Comparison of ENCODE assay signal across 8 cellular contexts in genomic region chr2:27489498-27490397, GRCh38. TPM values are rescaled to one million over a fixed set of nuclear protein-coding genes. Genes with fewer than 3 reads are reported as not detected.
DNase-seq lines count a peak whose midpoint lies in the region; ATAC-seq, FAIRE-seq and TF ChIP-seq lines count a peak whose summit lies in the region.

TSS of gene IFT172 (minus strand) at chr2:27489743. CDS start at chr2:27489653, 90 bp downstream.

- peak within 1 kb of the TSS; percentile 100 for H2AFZ ChIP-seq in H1 (ENCODE audit: low read length)

- H2BK15ac ChIP-seq in H1 (ENCODE audit: low read length): no peak within 1 kb of the TSS

- no peak within 1 kb of the TSS for H3K14ac ChIP-seq in H1 (ENCODE audit: insufficient read length)

- H2BK20ac ChIP-seq in H1 (ENCODE audit: low read length): no peak within 1 kb of the TSS

- no peak within 1 kb of the TSS for H3K18ac ChIP-seq in H1 (ENCODE audit: extremely low read depth, low read length)

- ATAC-seq in GM21367 (IDR thresholded peaks at IDR 0.05; ENCODE audit: unreplicated experiment): peak; percentile 78

- H2BK120ac ChIP-seq in H1 (replicated peaks; ENCODE audit: low read depth, low read length): no peak within 1 kb of the TSS

- no peaks in the 10 kb centered on the region for H4K20me1 ChIP-seq in H1 (replicated peaks in 1 of 2; ENCODE audit: control insufficient read depth in 1 of 2, insufficient read depth in 2 of 2, low read length in 2 of 2)

- peak within 1 kb of the TSS; percentile 29; the same call in 1 of the 2 replicates for H2BK12ac ChIP-seq in H1 (ENCODE audit: low read depth, low read length)

- H3K79me1 ChIP-seq in H1 (ENCODE audit: low read depth, low read length): no peaks in the 10 kb centered on the region; the same call in 1 of the 2 replicates

- WGBS in H1 (ENCODE audit: extremely low coverage in 1 of 2, insufficient coverage in 1 of 2, insufficient read length in 1 of 2, insufficient replicate concordance in 2 of 2, low coverage in 1 of 2, low lambda C conversion rate in 2 of 2, missing lambda C conversion rate in 1 of 2), 2 experiments: 12% methylated on average over 43 of the region's 43 CpGs; no CpG with 5 or more reads in 1 of the 2 experiments

- CTCF ChIA-PET in H1 (lab: Charles Lee; ENCODE audit: partially characterized antibody): interaction anchor here (0.6 to 1.4 kb wide), 3 partner anchors 36 to 1130 kb away, joined by 3 to 4 read pairs (median 3); no protein-coding TSS in a partner anchor

- H4K8ac ChIP-seq in H1 (ENCODE audit: extremely low read depth, insufficient read depth, low read length): no peak within 1 kb of the TSS

- peak within 1 kb of the TSS; percentile 95 to 96 for H3K4me2 ChIP-seq in H1 (ENCODE audit: insufficient read depth in 1 of 2, low read depth in 2 of 2, low read length in 2 of 2)

- H3K23ac ChIP-seq in H1 (ENCODE audit: insufficient read length): no peak within 1 kb of the TSS

- H3K23me2 ChIP-seq in H1 (ENCODE audit: low read depth, low read length): peaks cover 14% of the 10 kb centered on the region

- no peak within 1 kb of the TSS for H3K56ac ChIP-seq in H1 (replicated peaks; ENCODE audit: insufficient read length, low read depth, low read length)

- TF ChIP-seq CTCF in H1 (IDR thresholded peaks at IDR 0.05; ENCODE audit: control extremely low read depth in 1 of 3, insufficient read depth in 1 of 3, low read depth in 1 of 3, low read length in 3 of 3): no peak

- no peak for TF ChIP-seq EP300 in H1 (IDR thresholded peaks at IDR 0.05; ENCODE audit: borderline replicate concordance in 1 of 2, low read depth in 2 of 2, low read length in 2 of 2)

- no peak within 1 kb of the TSS for H4K91ac ChIP-seq in H1 (replicated peaks; ENCODE audit: insufficient read length, low read length)

- H3K27ac ChIP-seq in H1 (ENCODE audit: low read depth, low read length): peak within 1 kb of the TSS; percentile 6; the same call in 1 of the 2 replicates

- POLR2A ChIA-PET in H1 (lab: Charles Lee; ENCODE audit: partially characterized antibody): interaction anchor here (1.0 kb wide), 2 partner anchors 133 to 138 kb away, joined by 3 read pairs; partner anchors contain the start of gene GTF3C2

- no peak within 1 kb of the TSS for H4K5ac ChIP-seq in H1 (ENCODE audit: insufficient read length, low read depth, low read length)

- H3K9me3 ChIP-seq in H1 (ENCODE audit: insufficient read depth in 2 of 2, low read depth in 1 of 2, low read length in 1 of 2): no peaks in the 10 kb centered on the region; a peak in 1 of 4 replicates

- TF ChIP-seq POLR2A in H1 (IDR thresholded peaks at IDR 0.05; ENCODE audit: control extremely low read depth in 1 of 2, low read depth in 2 of 2, low read length in 2 of 2): peak; percentile 59 to 85

- peaks cover 0 to 9% (median 4%) of the 10 kb centered on the region in 4 experiments; a peak in 5 of 7 replicates for H3K27me3 ChIP-seq in H1 (replicated peaks in 1 of 4; ENCODE audit: control insufficient read depth in 3 of 4, extremely low read depth in 1 of 4, insufficient read depth in 3 of 4, low read length in 3 of 4)

- H3K4me3 ChIP-seq in H1 (ENCODE audit: extremely low read depth in 1 of 4, insufficient read depth in 2 of 4, low read depth in 3 of 4, low read length in 4 of 4): peak within 1 kb of the TSS; percentile 70 to 87 (median 80)

- peaks cover 3 to 12% (median 4%) of the 10 kb centered on the region in 4 experiments for H3K4me1 ChIP-seq in H1 (replicated peaks in 1 of 4; ENCODE audit: control insufficient read depth in 3 of 4, insufficient read depth in 4 of 4, low read length in 3 of 4)

- H3K79me2 ChIP-seq in H1 (ENCODE audit: control insufficient read depth in 1 of 2, insufficient read depth in 2 of 2, low read length in 2 of 2): no peaks in the 10 kb centered on the region

- H2AK5ac ChIP-seq in H1 (ENCODE audit: low read depth, low read length): peak within 1 kb of the TSS; percentile 1; the same call in 1 of the 2 replicates

- TF ChIP-seq RAD21 in H1 (IDR thresholded peaks at IDR 0.05 in 1 of 2, conservative IDR thresholded peaks at IDR 0.05 in 1 of 2; ENCODE audit: low read depth in 2 of 2, low read length in 2 of 2): no peak

- no peak within 1 kb of the TSS for H2BK5ac ChIP-seq in H1 (ENCODE audit: low read depth, low read length)

- H3K36me3 ChIP-seq in H1 (ENCODE audit: control insufficient read depth in 2 of 4, insufficient read depth in 4 of 4, low read length in 3 of 4): no peaks in the 10 kb centered on the region

- peak; percentile 97 for DNase-seq in COLO829 (ENCODE audit: low spot score)
- peak; percentile 97 for DNase-seq in HT1080 (ENCODE audit: low read depth)
- peak; percentile 99 for DNase-seq in NOMO-1 treated with DMSO at 0.1 percent for 48 hours (lab: John Stamatoyannopoulos, UW; ENCODE audit: unreplicated experiment)
- peak; percentile 82 to 97 (median 92) for DNase-seq in activated CD8-positive, alpha-beta memory T cell treated with anti-CD3 and anti-CD28 coated beads for 48 hours (ENCODE audit: low read depth in 2 of 3, low spot score in 2 of 3)
- DNase-seq in H1 (ENCODE audit: low read depth in 1 of 2, low spot score in 2 of 2): peak; percentile 96 to 99
- DNase-seq in medulla oblongata (ENCODE audit: extremely low spot score): peak; percentile 99
- peak; percentile 95 to 100 (median 99) for DNase-seq in stimulated activated CD4-positive, alpha-beta T cell treated with anti-CD3 and anti-CD28 coated beads, TNF-alpha, amount 100 ng/mL, for 48 hours (ENCODE audit: low read depth in 3 of 3)

- H3K4ac ChIP-seq in H1 (replicated peaks; ENCODE audit: insufficient read length, low read depth, low read length): no peak within 1 kb of the TSS

- peak; percentile 98 for FAIRE-seq in H1 (lab: Jason Lieb, UNC)

- peak within 1 kb of the TSS in 3 of 4 experiments; percentile 22 to 71 (median 42); a peak in 5 of 7 replicates for H3K9ac ChIP-seq in H1 (replicated peaks in 1 of 4; ENCODE audit: extremely low read depth in 1 of 4, low read depth in 3 of 4, low read length in 3 of 4)

TF ChIP-seq in H1, 55 proteins besides CTCF, POLR2A, EP300 and RAD21 (continues in another document):
- TF ChIP-seq BRCA1 (IDR thresholded peaks at IDR 0.05; ENCODE audit: low read depth, low read length) (peak; percentile 44; the same call in 1 of the 2 replicates), TBP (IDR thresholded peaks at IDR 0.05; ENCODE audit: low read depth, low read length) (peak; percentile 73), POLR2AphosphoS5 (IDR thresholded peaks at IDR 0.05; ENCODE audit: low read depth, low read length) (peak; percentile 76; the same call in 1 of the 2 replicates), SAP30 (IDR thresholded peaks at IDR 0.05; ENCODE audit: insufficient read depth, insufficient replicate concordance, low read length) (peak; percentile 99), GABPA (IDR thresholded peaks at IDR 0.05; ENCODE audit: borderline replicate concordance, insufficient read depth, low read length) (no peak), EGR1 (IDR thresholded peaks at IDR 0.05; ENCODE audit: borderline replicate concordance, low read depth, low read length) (no peak), SIN3A (conservative IDR thresholded peaks at IDR 0.05 in 1 of 2, IDR thresholded peaks at IDR 0.05 in 1 of 2; ENCODE audit: low read depth in 1 of 2, low read length in 2 of 2) (peak; percentile 96 to 99), SP2 (IDR thresholded peaks at IDR 0.05; ENCODE audit: low read length) (no peak), ATF3 (IDR thresholded peaks at IDR 0.05; ENCODE audit: insufficient read depth, low read depth, low read length) (peak; percentile 83), CHD2 (IDR thresholded peaks at IDR 0.05; ENCODE audit: low read length) (peak; percentile 39; the same call in 1 of the 2 replicates), TAF1 (IDR thresholded peaks at IDR 0.05; ENCODE audit: low read depth, low read length) (peak; percentile 77; the same call in 1 of the 2 replicates), ASH2L (IDR thresholded peaks at IDR 0.05; ENCODE audit: low read length) (peak; percentile 51), SP1 (IDR thresholded peaks at IDR 0.05; ENCODE audit: low read depth, low read length) (no peak; the same call in 1 of the 2 replicates), JUND (IDR thresholded peaks at IDR 0.05; ENCODE audit: low read length) (peak; percentile 60), HDAC2 (IDR thresholded peaks at IDR 0.05; ENCODE audit: borderline replicate concordance in 1 of 2, low read depth in 2 of 2, low read length in 2 of 2) (peak in 1 of 2 experiments; percentile 89; a peak in 2 of 4 replicates), SRF (IDR thresholded peaks at IDR 0.05; ENCODE audit: low read depth, low read length) (peak; percentile 81), CHD1 (IDR thresholded peaks at IDR 0.05; ENCODE audit: low read depth, low read length) (no peak), CREB1 (IDR thresholded peaks at IDR 0.05) (peak; percentile 99), KDM4A (IDR thresholded peaks at IDR 0.05; ENCODE audit: low read depth, low read length, severe bottlenecking) (peak; percentile 99), NRF1 (IDR thresholded peaks at IDR 0.05; ENCODE audit: low read depth, low read length) (peak; percentile 98)
- TF ChIP-seq, protein P1, sequence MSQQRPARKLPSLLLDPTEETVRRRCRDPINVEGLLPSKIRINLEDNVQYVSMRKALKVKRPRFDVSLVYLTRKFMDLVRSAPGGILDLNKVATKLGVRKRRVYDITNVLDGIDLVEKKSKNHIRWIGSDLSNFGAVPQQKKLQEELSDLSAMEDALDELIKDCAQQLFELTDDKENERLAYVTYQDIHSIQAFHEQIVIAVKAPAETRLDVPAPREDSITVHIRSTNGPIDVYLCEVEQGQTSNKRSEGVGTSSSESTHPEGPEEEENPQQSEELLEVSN (IDR thresholded peaks at IDR 0.05): no peak

RNA-seq across cellular contexts. Expression of gene IFT172, which starts in this region (rescaled TPM):
- 9.1 and 10.5 TPM in 2 replicates for total RNA-seq in HT1080 (2014; rRNA removed; shearing (Covaris generic))
- polyA plus RNA-seq in HT1080 (2015; cell fraction: cytosol; rRNA removed): 5.6 and 6.3 TPM in 2 replicates
- polyA plus RNA-seq in HT1080 (2015; cell fraction: nucleus; rRNA removed): 33.5 and 36.5 TPM in 2 replicates
- 14.0 and 15.9 TPM in 2 replicates for total RNA-seq in H1 (2021; fragmentation: NEBNext Ultra II Directional; extraction: Animal tissue kit (Norgen Biotek cat#: 25700))
- polyA plus RNA-seq in H1 (2011; rRNA removed): 12.9 and 13.5 TPM in 2 replicates
- polyA plus RNA-seq in H1 (2011; cell fraction: cytosol; rRNA removed): 13.0 TPM
- 54.2 TPM for polyA plus RNA-seq in H1 (2011; cell fraction: nucleus; rRNA removed)
- 15.3 to 18.4 TPM (median 16.0 TPM) in 4 replicates for polyA plus RNA-seq in H1 (2012, experiment 1 of 2)
- 2.0 TPM for polyA plus RNA-seq in H1 (2012, experiment 2 of 2)
- polyA plus RNA-seq in H1 (2013, experiment 1 of 2): 4.8 TPM
- 5.0 TPM for polyA plus RNA-seq in H1 (2013, experiment 2 of 2)
- 21.8 and 26.4 TPM in 2 replicates for polyA minus RNA-seq in H1 (2011; rRNA and poly(A)+ RNA removed)
- polyA minus RNA-seq in H1 (2011; cell fraction: cytosol; rRNA and poly(A)+ RNA removed): 9.0 TPM
- polyA minus RNA-seq in H1 (2011; cell fraction: nucleus; rRNA and poly(A)+ RNA removed): 34.7 TPM

Comparison
In these comparisons a context has a peak if more than half of its experiments do, and no peak if none do; other contexts are left out.
1. Peak in every context shown above with its lines: DNase-seq, ATAC-seq, H3K4me3 ChIP-seq and H3K27ac ChIP-seq.